29 cellular contexts compared by ENCODE assay signal in the genomic region with DNA sequence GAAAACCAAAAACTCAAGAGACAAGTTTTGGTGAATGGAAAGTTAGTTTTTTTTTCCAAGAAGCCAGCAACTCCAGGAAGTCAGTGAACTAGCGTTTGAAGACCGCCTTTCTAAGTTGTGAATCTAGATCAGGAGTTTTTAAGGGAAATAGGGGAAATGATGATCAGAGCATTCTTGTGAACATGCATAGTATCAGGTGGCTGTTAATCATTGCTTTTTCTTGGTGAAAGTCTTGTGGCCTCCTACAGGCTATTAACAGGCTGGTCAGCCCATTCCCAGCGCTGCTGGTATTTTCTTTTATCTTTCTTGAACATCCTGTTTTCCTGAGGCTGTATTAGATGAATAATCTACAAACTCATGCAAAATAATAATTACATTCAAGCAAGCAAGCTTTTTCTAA.
"Had no signal": no experiment of that assay in that cellular context is flagged by ENCODE, and none has a peak within 500 bp of the region (broad histone marks: within the 10 kb centered on the region; RNA-seq: fewer than 3 reads in every experiment).

No MANE protein-coding gene starts in this region.

- DNase-seq: activated CD4-positive, alpha-beta memory T cell treated with anti-CD3 and anti-CD28 coated beads, Interleukin-2, amount 10 ng/mL, durations not matched to agents 7 days and 5 days; activated CD4-positive, alpha-beta T cell treated with anti-CD3 and anti-CD28 coated beads, Interleukin-2, amount 10 ng/mL, durations not matched to agents 24 days and 14 days; activated CD8-positive, alpha-beta memory T cell treated with anti-CD3 and anti-CD28 coated beads, Interleukin-2, amount 50 U/mL, for 48 hours; activated gamma-delta T cell treated with Interleukin-2 at 50 U/mL for 16 hours; activated naive CD4-positive, alpha-beta T cell treated with anti-CD3 and anti-CD28 coated beads, Interleukin-2, amount 50 U/mL, for 16 hours; activated T-cell treated with anti-CD3 and anti-CD28 coated beads, Interleukin-2, amount 50 U/mL, for 4 hours; amygdala; central memory CD4-positive, alpha-beta T cell; dermis blood vessel endothelial cell; effector CD4-positive, alpha-beta T cell; erythroblast; head of caudate nucleus; hippocampal formation; left ventricle myocardium inferior; nephron progenitor cell; ovary; spleen; stimulated activated naive CD4-positive, alpha-beta T cell; T-helper 9 cell; tibial artery; WERI-Rb-1 had no signal

- H3K27ac ChIP-seq: breast epithelium, gastroesophageal sphincter, left ventricle myocardium inferior, ovary, prostate gland, spleen, suprapubic skin, tibial artery, WERI-Rb-1 had no signal

- H3K4me1 Mint-ChIP-seq: activated CD4-positive, alpha-beta memory T cell treated with anti-CD3 and anti-CD28 coated beads, Interleukin-2, amount 10 ng/mL, durations not matched to agents 7 days and 5 days; activated CD4-positive, alpha-beta T cell treated with anti-CD3 and anti-CD28 coated beads, Interleukin-2, amount 10 ng/mL, durations not matched to agents 24 days and 14 days had no signal

- H3K27ac Mint-ChIP-seq: activated CD4-positive, alpha-beta memory T cell treated with anti-CD3 and anti-CD28 coated beads, Interleukin-2, amount 10 ng/mL, durations not matched to agents 7 days and 5 days; activated CD4-positive, alpha-beta T cell treated with anti-CD3 and anti-CD28 coated beads, Interleukin-2, amount 10 ng/mL, durations not matched to agents 24 days and 14 days; activated T-helper 17 cell treated with anti-CD3 and anti-CD28 coated beads, Interleukin-2, amount 50 U/mL, for 72 hours; T-helper 1 cell treated with Interleukin-12 subunit alpha and Interleukin-12 subunit beta and Interleukin-4 antibody, amounts not matched to agents 30 μg/mL and 1 μg/mL, for 36 hours had no signal

- ATAC-seq: activated CD4-positive, CD25-positive, alpha-beta regulatory T cell treated with anti-CD3 and anti-CD28 coated beads, Interleukin-2, amount 50 U/mL, for 24 hours; activated T-cell treated with anti-CD3 and anti-CD28 coated beads, Interleukin-2, amount 50 U/mL, for 4 hours; activated T-helper 17 cell treated with anti-CD3 and anti-CD28 coated beads, Interleukin-2, amount 50 U/mL, for 72 hours; gastroesophageal sphincter had no signal

- H3K4me3 Mint-ChIP-seq: activated CD4-positive, alpha-beta memory T cell treated with anti-CD3 and anti-CD28 coated beads, Interleukin-2, amount 10 ng/mL, durations not matched to agents 7 days and 5 days; activated CD4-positive, alpha-beta T cell treated with anti-CD3 and anti-CD28 coated beads, Interleukin-2, amount 10 ng/mL, durations not matched to agents 24 days and 14 days; activated T-cell treated with anti-CD3 and anti-CD28 coated beads, Interleukin-2, amount 50 U/mL, for 4 hours; activated T-helper 17 cell treated with anti-CD3 and anti-CD28 coated beads, Interleukin-2, amount 50 U/mL, for 72 hours; nephron progenitor cell; T-helper 1 cell treated with Interleukin-12 subunit alpha and Interleukin-12 subunit beta and Interleukin-4 antibody, amounts not matched to agents 30 μg/mL and 1 μg/mL, for 36 hours had no signal

- H3K4me1 ChIP-seq: prostate gland had no signal

- H3K9me3 ChIP-seq: breast epithelium, gastroesophageal sphincter, ovary, prostate gland, suprapubic skin, tibial artery had no signal

- H3K36me3 ChIP-seq: breast epithelium, gastroesophageal sphincter, left ventricle myocardium inferior, ovary, prostate gland, spleen, suprapubic skin, tibial artery, WERI-Rb-1 had no signal

- H3K27me3 ChIP-seq: breast epithelium, gastroesophageal sphincter, ovary, spleen, suprapubic skin, tibial artery had no signal

- H3K4me3 ChIP-seq: breast epithelium, gastroesophageal sphincter, left ventricle myocardium inferior, lung, ovary, prostate gland, spleen, suprapubic skin, tibial artery had no signal

- H3K27me3 Mint-ChIP-seq: activated CD4-positive, alpha-beta memory T cell treated with anti-CD3 and anti-CD28 coated beads, Interleukin-2, amount 10 ng/mL, durations not matched to agents 7 days and 5 days; activated CD4-positive, alpha-beta T cell treated with anti-CD3 and anti-CD28 coated beads, Interleukin-2, amount 10 ng/mL, durations not matched to agents 24 days and 14 days; activated T-helper 17 cell treated with anti-CD3 and anti-CD28 coated beads, Interleukin-2, amount 50 U/mL, for 72 hours had no signal

- H3K9me3 Mint-ChIP-seq: activated CD4-positive, alpha-beta memory T cell treated with anti-CD3 and anti-CD28 coated beads, Interleukin-2, amount 10 ng/mL, durations not matched to agents 7 days and 5 days; activated CD4-positive, alpha-beta T cell treated with anti-CD3 and anti-CD28 coated beads, Interleukin-2, amount 10 ng/mL, durations not matched to agents 24 days and 14 days; T-helper 1 cell treated with Interleukin-12 subunit alpha and Interleukin-12 subunit beta and Interleukin-4 antibody, amounts not matched to agents 30 μg/mL and 1 μg/mL, for 36 hours had no signal
